ENCODE assay signal across 9 cellular contexts in the genomic region with DNA sequence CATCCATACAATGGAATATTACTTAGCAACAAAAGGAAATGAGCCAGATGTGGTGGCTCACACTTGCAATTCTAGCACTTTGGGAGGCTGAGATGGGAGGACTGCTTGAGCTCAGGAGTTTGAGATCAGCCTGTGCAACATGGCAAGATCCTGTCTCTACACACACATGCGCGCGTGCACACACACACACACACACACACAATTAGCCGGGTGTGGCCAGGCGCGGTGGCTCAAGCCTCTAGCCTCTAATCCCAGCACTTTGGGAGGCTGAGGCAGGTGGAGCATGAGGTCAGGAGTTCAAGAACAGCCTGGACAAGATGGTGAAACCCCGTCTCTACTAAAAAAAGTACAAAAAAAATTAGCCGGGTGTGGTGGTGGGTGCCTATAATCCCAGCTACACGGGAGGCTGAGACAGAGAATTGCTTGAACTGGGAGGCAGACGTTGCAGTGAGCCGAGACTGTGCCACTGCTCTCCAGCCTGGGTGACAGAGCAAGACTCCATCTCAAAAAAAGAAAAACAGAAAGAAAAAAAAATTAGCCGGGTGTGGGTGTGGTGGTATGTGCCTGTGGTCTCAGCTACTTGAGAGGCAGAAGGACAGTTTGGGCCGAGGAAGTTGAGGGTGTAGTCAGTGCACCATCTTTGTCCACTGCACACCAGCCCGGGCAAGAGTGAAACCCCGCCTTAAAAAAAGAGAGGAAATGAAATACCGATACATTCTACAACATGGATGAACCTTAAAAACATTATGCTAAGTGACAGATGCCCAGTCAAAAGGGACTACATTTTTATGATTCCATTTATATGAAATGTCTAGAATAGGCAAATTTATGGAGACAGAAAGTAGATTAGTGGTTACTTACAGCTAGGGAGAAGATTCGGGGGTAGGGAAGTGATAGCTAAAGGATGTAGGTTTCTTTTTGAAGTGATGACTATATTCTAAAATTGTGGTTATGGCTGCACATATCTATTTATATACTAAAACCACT. TPM values are rescaled to one million over a fixed set of nuclear protein-coding genes. Genes with fewer than 3 reads are reported as not detected.
A peak's percentile ranks its signal among the peaks of the same experiment; 100 is the strongest.
DNase-seq lines count a peak whose midpoint lies in the region; ATAC-seq, FAIRE-seq and TF ChIP-seq lines count a peak whose summit lies in the region.
"Had no signal": no experiment of that assay in that cellular context is flagged by ENCODE, and none has a peak within 500 bp of the region (broad histone marks: within the 10 kb centered on the region; RNA-seq: fewer than 3 reads in every experiment).

No MANE protein-coding gene starts in this region.

- H3K9me3 Mint-ChIP-seq in T-cell = no peaks in the 10 kb centered on the region
- H3K9me3 Mint-ChIP-seq in progenitor cell of endocrine pancreas (ENCODE audit: low read depth) = peaks cover 4% of the 10 kb centered on the region

- DNase-seq in NK-92 treated with Interleukin-12 subunit alpha and Interleukin-12 subunit beta, amount 100 ng/mL, for 24 hours (lab: John Stamatoyannopoulos, UW) = peak; percentile 12
- DNase-seq in NK-92 (lab: John Stamatoyannopoulos, UW; ENCODE audit: unreplicated experiment) = no peak
- DNase-seq in T-cell = peak in 24 of 34 experiments; percentile 1 to 35 (median 13)
- DNase-seq in stimulated activated CD8-positive, alpha-beta memory T cell treated with anti-CD3 and anti-CD28 coated beads, Interleukin-12 subunit alpha, Interleukin-12 subunit beta, amount 100 ng/mL, for 1 hour (ENCODE audit: low read depth) = peak; percentile 4
- DNase-seq in progenitor cell of endocrine pancreas (ENCODE audit: low spot score, unreplicated experiment) = no peak
- no peak for DNase-seq in frontal cortex (ENCODE audit: low spot score in 2 of 2)
- no peak for DNase-seq in COR-L47 (lab: John Stamatoyannopoulos, UW)

- H3K4me3 Mint-ChIP-seq in T-cell (peak overlapping the region; percentile 80 to 84 (median 83)), progenitor cell of endocrine pancreas (ENCODE audit: low read depth) (no peak overlapping the region)
- H3K4me3 Mint-ChIP-seq: brain had no signal

- no peak for TF ChIP-seq CTCF in progenitor cell of endocrine pancreas (IDR thresholded peaks at IDR 0.05; ENCODE audit: unreplicated experiment)

- ATAC-seq in HG02943 (IDR thresholded peaks at IDR 0.05; ENCODE audit: low read depth, unreplicated experiment) (peak; percentile 38), T-cell (replicated peaks in 1 of 4) (peak; percentile 79 to 82 (median 80))

- no peak for FAIRE-seq in frontal cortex (lab: Jason Lieb, UNC)

- H3K27ac Mint-ChIP-seq in T-cell = peak overlapping the region; percentile 95 to 97
- no peak overlapping the region for H3K27ac Mint-ChIP-seq in progenitor cell of endocrine pancreas
- H3K27ac Mint-ChIP-seq: brain had no signal

- H3K4me1 Mint-ChIP-seq in T-cell = peaks cover 25 to 30% (median 28%) of the 10 kb centered on the region in 3 donors
- no peaks in the 10 kb centered on the region for H3K4me1 Mint-ChIP-seq in progenitor cell of endocrine pancreas (ENCODE audit: low read depth)
- H3K4me1 Mint-ChIP-seq: brain had no signal

- POLR2A ChIA-PET in T-cell (lab: Charles Lee) = interaction anchor here in 1 of 2 donors (0.5 to 1.2 kb wide), 6 partner anchors 10 to 1759 kb away, joined by 3 to 5 read pairs (median 4); partner anchors contain the start of genes EIF6 and SLA2

- H3K36me3 Mint-ChIP-seq in T-cell (peaks cover 47% of the 10 kb centered on the region), progenitor cell of endocrine pancreas (ENCODE audit: insufficient read depth) (peaks cover 41% of the 10 kb centered on the region)

- CTCF ChIA-PET in T-cell (lab: Charles Lee) = interaction anchor here (0.6 to 1.6 kb wide), 7 partner anchors 35 to 270 kb away, joined by 3 to 10 read pairs (median 4); partner anchors contain the start of gene DSN1 (in 1 of the 2)

- H3K27me3 Mint-ChIP-seq in T-cell (no peaks in the 10 kb centered on the region), progenitor cell of endocrine pancreas (no peaks in the 10 kb centered on the region)
- H3K27me3 Mint-ChIP-seq: brain had no signal

RNA-seq across cellular contexts. Expression of gene RBL1, which starts 52.5 kb away (rescaled TPM):
- total RNA-seq in T-cell (10 to 100 TPM; 24.3 to 29.7 (median 28.2) TPM), progenitor cell of endocrine pancreas (13.3 and 17.2 TPM in 2 replicates), frontal cortex (25.7 TPM)

Comparison
In these comparisons a context has a peak if more than half of its experiments do, and no peak if none do; other contexts are left out.
1. DNase-seq: peak in NK-92 treated with Interleukin-12 subunit alpha and Interleukin-12 subunit beta, amount 100 ng/mL, for 24 hours (single experiment), T-cell (24 of 34) and stimulated activated CD8-positive, alpha-beta memory T cell treated with anti-CD3 and anti-CD28 coated beads, Interleukin-12 subunit alpha, Interleukin-12 subunit beta, amount 100 ng/mL, for 1 hour (single experiment); none in NK-92 (single experiment), progenitor cell of endocrine pancreas (single experiment), frontal cortex (0 of 2) and COR-L47 (single experiment).